In the genomic region with DNA sequence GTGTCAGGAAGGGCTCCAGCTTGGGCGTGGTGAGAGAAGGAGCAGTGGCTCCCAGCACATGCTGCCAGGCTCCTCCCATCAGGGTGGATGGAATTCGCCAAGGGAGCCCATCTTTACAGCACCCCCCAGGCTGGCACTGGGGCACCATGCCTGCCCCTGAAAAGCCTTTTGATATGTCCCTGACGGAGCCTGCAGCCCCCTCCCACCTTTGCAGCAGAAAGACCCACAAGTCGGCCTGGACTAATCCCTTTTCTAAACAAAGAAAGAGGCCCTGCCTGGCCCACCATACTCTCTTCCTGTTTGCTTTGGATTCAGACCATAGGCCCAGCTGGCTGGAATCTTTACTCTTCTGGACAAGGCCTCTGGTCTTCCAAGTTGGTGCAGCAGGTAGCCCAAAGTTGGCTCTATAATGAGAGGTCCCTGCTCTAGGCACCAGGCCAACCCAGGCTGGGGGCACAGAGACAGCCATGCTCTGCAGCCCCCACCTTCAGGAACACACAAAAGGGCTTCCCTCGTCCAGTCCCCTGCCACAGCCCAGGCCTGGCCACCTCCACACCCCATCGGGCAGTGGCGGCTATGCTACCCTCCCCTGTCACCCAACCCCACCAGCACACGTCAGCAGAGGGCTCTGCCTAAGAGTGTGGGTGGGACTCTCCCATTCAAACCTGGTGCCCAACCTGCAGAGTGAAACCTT, we compare ENCODE assay signal across 21 cellular contexts. TPM values are rescaled to one million over a fixed set of nuclear protein-coding genes. Genes with fewer than 3 reads are reported as not detected.
DNase-seq lines count a peak whose midpoint lies in the region; ATAC-seq and TF ChIP-seq lines count a peak whose summit lies in the region.
"Had no signal": no experiment of that assay in that cellular context is flagged by ENCODE, and none has a peak within 500 bp of the region (broad histone marks: within the 10 kb centered on the region; RNA-seq: fewer than 3 reads in every experiment).

No MANE protein-coding gene starts in this region.

- no peak for DNase-seq in AG04450 (ENCODE audit: low read depth, low spot score)
- DNase-seq in LNCaP clone FGC (ENCODE audit: low read depth), result peak; percentile 31
- no peak for DNase-seq in mesenchymal stem cell
- DNase-seq in left colon, result no peak
- DNase-seq in NCI-H82 (lab: John Stamatoyannopoulos, UW), result no peak
- DNase-seq in activated CD4-positive, alpha-beta memory T cell treated with anti-CD3 and anti-CD28 coated beads, Interleukin-2, amount 10 ng/mL, durations not matched to agents 7 days and 5 days, result no peak
- DNase-seq: activated B cell treated with CpG ODN at 0.5 μM for 24 hours; amygdala; Caco-2; dorsolateral prefrontal cortex; KBM-7; NK-92 treated with Interleukin-12 subunit alpha and Interleukin-12 subunit beta, amount 100 ng/mL, for 24 hours; retina; Right ventricle myocardium superior had no signal

- no peak overlapping the region for H3K4me3 Mint-ChIP-seq in dendritic cell treated with granulocyte-macrophage colony-stimulating factor and Interleukin-4, amounts not matched to agents 40 ng/mL and 50 ng/mL, for 4 days
- H3K4me3 Mint-ChIP-seq in activated CD4-positive, alpha-beta memory T cell treated with anti-CD3 and anti-CD28 coated beads, Interleukin-2, amount 10 ng/mL, durations not matched to agents 7 days and 5 days, result no peak overlapping the region
- H3K4me3 Mint-ChIP-seq: activated B cell treated with CpG ODN at 0.5 μM for 24 hours; naive thymus-derived CD8-positive, alpha-beta T cell; T-helper 1 cell treated with Interleukin-12 subunit alpha and Interleukin-12 subunit beta and Interleukin-4 antibody, amounts not matched to agents 30 μg/mL and 1 μg/mL, for 36 hours had no signal

- peaks cover 28% of the 10 kb centered on the region for H3K4me1 ChIP-seq in mesenchymal stem cell (ENCODE audit: control insufficient read depth, insufficient read depth, low read depth, low read length)

- peaks cover 89% of the 10 kb centered on the region for H3K4me1 Mint-ChIP-seq in dendritic cell treated with granulocyte-macrophage colony-stimulating factor and Interleukin-4, amounts not matched to agents 40 ng/mL and 50 ng/mL, for 4 days (ENCODE audit: low read depth)
- peaks cover 3% of the 10 kb centered on the region for H3K4me1 Mint-ChIP-seq in activated CD4-positive, alpha-beta memory T cell treated with anti-CD3 and anti-CD28 coated beads, Interleukin-2, amount 10 ng/mL, durations not matched to agents 7 days and 5 days

- H3K27ac ChIP-seq in AG04450 (ENCODE audit: low read depth, low read length), result peak overlapping the region; percentile 31
- H3K27ac ChIP-seq in mesenchymal stem cell (ENCODE audit: low read length, poor library complexity, severe bottlenecking), result no peak overlapping the region
- H3K27ac ChIP-seq: dorsolateral prefrontal cortex had no signal

- H3K9me3 Mint-ChIP-seq in dendritic cell treated with granulocyte-macrophage colony-stimulating factor and Interleukin-4, amounts not matched to agents 40 ng/mL and 50 ng/mL, for 4 days, result no peaks in the 10 kb centered on the region
- no peaks in the 10 kb centered on the region for H3K9me3 Mint-ChIP-seq in activated CD4-positive, alpha-beta memory T cell treated with anti-CD3 and anti-CD28 coated beads, Interleukin-2, amount 10 ng/mL, durations not matched to agents 7 days and 5 days
- H3K9me3 Mint-ChIP-seq: activated B cell treated with CpG ODN at 0.5 μM for 24 hours; naive thymus-derived CD8-positive, alpha-beta T cell; T-helper 1 cell treated with Interleukin-12 subunit alpha and Interleukin-12 subunit beta and Interleukin-4 antibody, amounts not matched to agents 30 μg/mL and 1 μg/mL, for 36 hours had no signal

- peak overlapping the region; percentile 34 to 67 for H3K18ac ChIP-seq in mesenchymal stem cell (ENCODE audit: low read depth in 1 of 2, low read length in 2 of 2)

- TF ChIP-seq CTCF in AG04450 (IDR thresholded peaks at IDR 0.05; ENCODE audit: low read depth, low read length) (no peak), LNCaP clone FGC (IDR thresholded peaks at IDR 0.05; ENCODE audit: control insufficient read depth, extremely low read depth, insufficient read depth) (no peak)

- no peak overlapping the region for H2BK120ac ChIP-seq in mesenchymal stem cell (ENCODE audit: low read depth, low read length)

- H3K9me3 ChIP-seq in AG04450 (ENCODE audit: control insufficient read depth, insufficient read depth, low read length) (peaks cover 2% of the 10 kb centered on the region; the same call in 1 of the 2 replicates), mesenchymal stem cell (ENCODE audit: control insufficient read depth, low read length) (no peaks in the 10 kb centered on the region)
- H3K9me3 ChIP-seq: Caco-2 had no signal

- H3K79me1 ChIP-seq in mesenchymal stem cell (replicated peaks; ENCODE audit: low read length, poor library complexity, severe bottlenecking), result peaks cover 2% of the 10 kb centered on the region

- H2BK12ac ChIP-seq in mesenchymal stem cell (ENCODE audit: low read length in 2 of 2), result peak overlapping the region in 1 of 2 experiments; percentile 40

- no peak for ATAC-seq in left colon
- no peak for ATAC-seq in GM19324 (IDR thresholded peaks at IDR 0.05; ENCODE audit: low FRiP score, unreplicated experiment)
- ATAC-seq: GM12878; left lobe of liver; naive thymus-derived CD8-positive, alpha-beta T cell had no signal

- H3K23ac ChIP-seq in mesenchymal stem cell (ENCODE audit: low read length in 2 of 2), result peak overlapping the region in 1 of 2 experiments; percentile 5

- POLR2A ChIA-PET in AG04450 (lab: Yijun Ruan, JAX), result interaction anchor here (0.5 to 0.6 kb wide), 2 partner anchors 573 to 1027 kb away, joined by 3 to 10 read pairs; no protein-coding TSS in a partner anchor
- POLR2A ChIA-PET in activated CD4-positive, alpha-beta memory T cell treated with anti-CD3 and anti-CD28 coated beads, Interleukin-2, amount 10 ng/mL, durations not matched to agents 7 days and 5 days (lab: Charles Lee), result no interaction called here

- no peak overlapping the region for H3K4me3 ChIP-seq in AG04450 (ENCODE audit: low read depth, low read length)
- H3K4me3 ChIP-seq in LNCaP clone FGC (ENCODE audit: low read depth, low read length), result no peak overlapping the region
- H3K4me3 ChIP-seq in mesenchymal stem cell (ENCODE audit: insufficient read depth in 1 of 2, low read depth in 1 of 2, low read length in 2 of 2), result peak overlapping the region in 1 of 2 experiments; percentile 53
- H3K4me3 ChIP-seq: dorsolateral prefrontal cortex, GM12878 had no signal

- WGBS in mesenchymal stem cell, result 75% methylated on average over 8 of the region's 8 CpGs

- CTCF ChIA-PET in AG04450 (lab: Charles Lee), result no interaction called here
- CTCF ChIA-PET in activated CD4-positive, alpha-beta memory T cell treated with anti-CD3 and anti-CD28 coated beads, Interleukin-2, amount 10 ng/mL, durations not matched to agents 7 days and 5 days (lab: Charles Lee), result no interaction called here

- H3K27me3 ChIP-seq in AG04450 (ENCODE audit: control insufficient read depth, insufficient read depth, low read length), result no peaks in the 10 kb centered on the region
- no peaks in the 10 kb centered on the region for H3K27me3 ChIP-seq in mesenchymal stem cell (ENCODE audit: control insufficient read depth in 1 of 2, insufficient read depth in 1 of 2, low read length in 2 of 2)

- H3K14ac ChIP-seq in mesenchymal stem cell (ENCODE audit: low read length in 2 of 2), result no peak overlapping the region

- H3K4me2 ChIP-seq in mesenchymal stem cell (ENCODE audit: low read length, poor library complexity, severe bottlenecking), result no peak overlapping the region

- peak overlapping the region; percentile 38 for H3K27ac Mint-ChIP-seq in dendritic cell treated with granulocyte-macrophage colony-stimulating factor and Interleukin-4, amounts not matched to agents 40 ng/mL and 50 ng/mL, for 4 days
- no peak overlapping the region for H3K27ac Mint-ChIP-seq in activated CD4-positive, alpha-beta memory T cell treated with anti-CD3 and anti-CD28 coated beads, Interleukin-2, amount 10 ng/mL, durations not matched to agents 7 days and 5 days
- H3K27ac Mint-ChIP-seq: activated B cell treated with CpG ODN at 0.5 μM for 24 hours; T-helper 1 cell treated with Interleukin-12 subunit alpha and Interleukin-12 subunit beta and Interleukin-4 antibody, amounts not matched to agents 30 μg/mL and 1 μg/mL, for 36 hours had no signal

- intact Hi-C loops in dendritic cell treated with granulocyte-macrophage colony-stimulating factor and Interleukin-4, amounts not matched to agents 40 ng/mL and 50 ng/mL, for 4 days (cut with micrococcal nuclease), result no loop called here
- intact Hi-C loops in left colon (cut with DNase I, micrococcal nuclease), result no loop called here

- H4K8ac ChIP-seq in mesenchymal stem cell (ENCODE audit: low read length), result peak overlapping the region; percentile 85

- H4K91ac ChIP-seq in mesenchymal stem cell (ENCODE audit: low read length), result peak overlapping the region; percentile 75

- H3K27me3 Mint-ChIP-seq in dendritic cell treated with granulocyte-macrophage colony-stimulating factor and Interleukin-4, amounts not matched to agents 40 ng/mL and 50 ng/mL, for 4 days, result no peaks in the 10 kb centered on the region
- H3K27me3 Mint-ChIP-seq in activated CD4-positive, alpha-beta memory T cell treated with anti-CD3 and anti-CD28 coated beads, Interleukin-2, amount 10 ng/mL, durations not matched to agents 7 days and 5 days, result peaks cover 3% of the 10 kb centered on the region

- H3K4ac ChIP-seq in mesenchymal stem cell (ENCODE audit: low read depth in 1 of 2, low read length in 2 of 2), result peak overlapping the region; percentile 42 to 71

- peak overlapping the region; percentile 59 for H3K9ac ChIP-seq in mesenchymal stem cell (ENCODE audit: low read length)

- H2BK15ac ChIP-seq in mesenchymal stem cell (ENCODE audit: low read depth, poor library complexity, severe bottlenecking), result no peak overlapping the region

- H3K36me3 ChIP-seq in mesenchymal stem cell (ENCODE audit: control insufficient read depth in 1 of 2, insufficient read depth in 2 of 2, low read depth in 1 of 2, low read length in 2 of 2), result peaks cover 5 to 74% of the 10 kb centered on the region in 2 experiments

- H2AK5ac ChIP-seq in mesenchymal stem cell (ENCODE audit: low read length, severe bottlenecking), result no peak overlapping the region

- H2BK5ac ChIP-seq in mesenchymal stem cell (ENCODE audit: low read depth, low read length, poor library complexity, severe bottlenecking), result no peak overlapping the region

- no peak overlapping the region for H2AFZ ChIP-seq in mesenchymal stem cell (ENCODE audit: low read depth, low read length)

- peaks cover 97% of the 10 kb centered on the region for H3K36me3 Mint-ChIP-seq in dendritic cell treated with granulocyte-macrophage colony-stimulating factor and Interleukin-4, amounts not matched to agents 40 ng/mL and 50 ng/mL, for 4 days (ENCODE audit: low read depth)
- no peaks in the 10 kb centered on the region for H3K36me3 Mint-ChIP-seq in activated CD4-positive, alpha-beta memory T cell treated with anti-CD3 and anti-CD28 coated beads, Interleukin-2, amount 10 ng/mL, durations not matched to agents 7 days and 5 days (ENCODE audit: low read depth)
- H3K36me3 Mint-ChIP-seq: naive thymus-derived CD8-positive, alpha-beta T cell had no signal

RNA-seq across cellular contexts. Expression of a gene that starts 5.4 kb away (rescaled TPM):
- polyA plus RNA-seq in AG04450 (2011; rRNA removed), result 49.7 and 72.9 TPM in 2 replicates
- 55.2 and 79.5 TPM in 2 replicates for polyA minus RNA-seq in AG04450 (2011; rRNA and poly(A)+ RNA removed)
- 63.7 TPM for polyA plus RNA-seq in mesenchymal stem cell (2013, experiment 1 of 2)
- 61.6 TPM for polyA plus RNA-seq in mesenchymal stem cell (2013, experiment 2 of 2)
- total RNA-seq in left colon, result 100 to 1,000 TPM; 439 to 623 TPM
- 1 to 10 TPM; 3.7 to 4.0 TPM for total RNA-seq in activated CD4-positive, alpha-beta memory T cell treated with anti-CD3 and anti-CD28 coated beads, Interleukin-2, amount 10 ng/mL, durations not matched to agents 7 days and 5 days
- total RNA-seq: activated CD8-positive, alpha-beta memory T cell treated with anti-CD3 and anti-CD28 coated beads for 36 hours had no signal

RNA-seq across cellular contexts. Expression of a gene that starts 33.1 kb away (rescaled TPM):
- 0.20 and 0.22 TPM in 2 replicates for polyA plus RNA-seq in AG04450 (2011; rRNA removed)
- not detected in 2 replicates for polyA minus RNA-seq in AG04450 (2011; rRNA and poly(A)+ RNA removed)
- polyA plus RNA-seq in mesenchymal stem cell (2013, experiment 1 of 2), result 0.12 TPM
- 0.07 TPM for polyA plus RNA-seq in mesenchymal stem cell (2013, experiment 2 of 2)
- 1 to 10 TPM in 1 of 2 donors, under 1 TPM in 1; 0.84 to 1.0 TPM for total RNA-seq in left colon
- total RNA-seq in activated CD4-positive, alpha-beta memory T cell treated with anti-CD3 and anti-CD28 coated beads, Interleukin-2, amount 10 ng/mL, durations not matched to agents 7 days and 5 days, result not detected
- total RNA-seq: activated CD8-positive, alpha-beta memory T cell treated with anti-CD3 and anti-CD28 coated beads for 36 hours; GM12878; naive thymus-derived CD8-positive, alpha-beta T cell had no signal
- polyA plus RNA-seq: naive thymus-derived CD8-positive, alpha-beta T cell had no signal

RNA-seq across cellular contexts. Expression of a gene that starts 58.2 kb away (rescaled TPM):
- 0.17 and 0.30 TPM in 2 replicates for polyA plus RNA-seq in AG04450 (2011; rRNA removed)
- not detected in 2 replicates for polyA minus RNA-seq in AG04450 (2011; rRNA and poly(A)+ RNA removed)
- 0.03 TPM for polyA plus RNA-seq in mesenchymal stem cell (2013, experiment 1 of 2)
- polyA plus RNA-seq in mesenchymal stem cell (2013, experiment 2 of 2), result 0.03 TPM
- 10 to 100 TPM in 1 of 2 donors, 1 to 10 TPM in 1; 9.7 to 13.4 TPM for total RNA-seq in left colon
- total RNA-seq in activated CD4-positive, alpha-beta memory T cell treated with anti-CD3 and anti-CD28 coated beads, Interleukin-2, amount 10 ng/mL, durations not matched to agents 7 days and 5 days, result 1 to 10 TPM; 3.2 to 3.5 TPM

Comparison
In these comparisons a context has a peak if more than half of its experiments do, and no peak if none do; other contexts are left out.
1. RNA of a gene that starts 5.4 kb away (total RNA-seq): 439 to 623 TPM in left colon; 3.7 to 4.0 TPM in activated CD4-positive, alpha-beta memory T cell treated with anti-CD3 and anti-CD28 coated beads, Interleukin-2, amount 10 ng/mL, durations not matched to agents 7 days and 5 days; every median in the first group is over 10 times any median in the second.